Comparison of ENCODE assay signal across 13 cellular contexts in the genomic region with DNA sequence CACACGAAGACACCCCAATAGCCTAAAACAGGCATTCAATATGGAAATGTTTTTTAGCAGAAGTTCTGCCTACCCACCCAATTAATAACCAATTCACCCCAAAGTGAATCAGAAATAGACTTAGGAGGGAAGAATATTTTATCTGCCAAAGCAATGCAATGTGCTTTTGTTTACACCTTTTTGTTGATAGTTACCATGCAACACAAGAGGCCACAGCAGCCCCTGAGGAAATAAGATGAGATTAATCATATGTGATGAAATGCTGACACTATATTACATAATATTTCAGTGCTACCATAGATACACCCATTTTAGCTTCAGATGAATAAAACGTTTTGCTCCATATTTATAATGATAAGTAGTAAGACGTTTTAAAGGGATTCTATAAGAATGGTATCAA.
DNase-seq lines count a peak whose midpoint lies in the region; ATAC-seq and TF ChIP-seq lines count a peak whose summit lies in the region.
"Had no signal": no experiment of that assay in that cellular context is flagged by ENCODE, and none has a peak within 500 bp of the region (broad histone marks: within the 10 kb centered on the region; RNA-seq: fewer than 3 reads in every experiment).

No MANE protein-coding gene starts in this region.

- ATAC-seq in Right ventricle myocardium superior (ENCODE audit: poor library complexity) (peak; percentile 69), GM18505 (IDR thresholded peaks at IDR 0.05; ENCODE audit: unreplicated experiment) (no peak)
- ATAC-seq: gastrocnemius medialis, mucosa of descending colon had no signal

- intact Hi-C loops in Right ventricle myocardium superior (cut with DNase I) (no loop called here), cardiac septum (cut with DNase I) (no loop called here), posterior vena cava (cut with DNase I) (no loop called here)

- DNase-seq in Right ventricle myocardium superior = no peak
- no peak for DNase-seq in cardiac septum (ENCODE audit: low spot score)
- DNase-seq in RPMI7951 (ENCODE audit: low read depth) = peak; percentile 48
- peak; percentile 42 for DNase-seq in fibroblast of peridontal ligament (ENCODE audit: extremely low read depth)
- DNase-seq in activated CD4-positive, alpha-beta T cell treated with anti-CD3 and anti-CD28 coated beads for 1 hour = no peak
- no peak for DNase-seq in stimulated activated naive CD4-positive, alpha-beta T cell (lab: John Stamatoyannopoulos, UW)
- DNase-seq in posterior vena cava (ENCODE audit: low spot score) = no peak
- DNase-seq: activated CD4-positive, alpha-beta T cell treated with anti-CD3 and anti-CD28 coated beads, Interleukin-2, amount 10 ng/mL, durations not matched to agents 7 days and 5 days; gastrocnemius medialis; immature natural killer cell; mucosa of descending colon; NCI-H1105 had no signal

- TF ChIP-seq POLR2A in GM18505 (IDR thresholded peaks at IDR 0.05; ENCODE audit: borderline replicate concordance, extremely low read depth, insufficient read depth, insufficient read length) = no peak

Comparison
In these comparisons a context has a peak if more than half of its experiments do, and no peak if none do; other contexts are left out.
1. DNase-seq: peak in RPMI7951 (single experiment) and fibroblast of peridontal ligament (single experiment); none in Right ventricle myocardium superior (single experiment), cardiac septum (single experiment), activated CD4-positive, alpha-beta T cell treated with anti-CD3 and anti-CD28 coated beads for 1 hour (single experiment), stimulated activated naive CD4-positive, alpha-beta T cell (0 of 6) and posterior vena cava (single experiment).